ENCODE assay signal across 10 cellular contexts in genomic region chr5:61677220-61677619, GRCh38.
"Had no signal": no experiment of that assay in that cellular context is flagged by ENCODE, and none has a peak within 500 bp of the region (broad histone marks: within the 10 kb centered on the region; RNA-seq: fewer than 3 reads in every experiment).

No MANE protein-coding gene starts in this region.

- H3K4me3 ChIP-seq: GM23338 had no signal

- ATAC-seq: GM23338 had no signal

- H3K9ac ChIP-seq: KMS-11 had no signal

- H3K9me3 Mint-ChIP-seq: GM23338, H9, HFFc6, IgD-negative memory B cell had no signal

- FAIRE-seq: H1, H54 had no signal

- H3K4me2 ChIP-seq: GM23338, KMS-11 had no signal

- H2AFZ ChIP-seq: GM23338 had no signal

- H3K27ac ChIP-seq: HL-60, KMS-11 had no signal

- H3K4me3 Mint-ChIP-seq: GM23338, H9, HFFc6, IgD-negative memory B cell had no signal

- H3K36me3 Mint-ChIP-seq: IgD-negative memory B cell had no signal

- H3K27me3 Mint-ChIP-seq: IgD-negative memory B cell had no signal

- DNase-seq: H9, HCEC 1CT, HFFc6, KBM-7 had no signal

- H3K27ac Mint-ChIP-seq: GM23338, H9, HFFc6, IgD-negative memory B cell had no signal
